1 cellular context compared by ENCODE assay signal in the genomic region with DNA sequence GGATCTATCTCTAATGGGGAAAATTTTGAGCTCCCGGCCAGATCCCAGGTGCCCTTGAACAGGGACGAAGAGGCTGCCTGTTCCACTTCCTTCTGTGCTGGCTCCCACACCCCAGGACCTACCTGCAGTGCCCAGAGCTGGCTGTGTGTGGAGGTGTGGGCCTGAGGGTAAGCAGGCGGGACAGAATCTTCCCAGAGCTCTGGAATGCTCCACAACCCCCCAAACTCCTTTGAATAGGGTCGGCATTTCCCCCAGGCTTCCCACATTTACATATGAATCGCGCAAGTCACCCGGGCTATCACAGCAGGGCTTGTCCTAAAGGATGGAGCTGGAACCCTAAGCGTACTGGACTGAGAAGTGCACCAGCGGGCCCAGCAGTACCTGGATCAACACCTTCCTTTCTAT.
TF ChIP-seq lines count a peak whose summit lies in the region.

No MANE protein-coding gene starts in this region.

TF ChIP-seq in HEK293, 187 proteins besides CTCF, POLR2A, EP300 and RAD21 (continued from another document):
- no peak for TF ChIP-seq ZBTB26 (tag by site-specific recombination; optimal IDR thresholded peaks at IDR 0.05)
- 0 out of 2 replicates have a peak, but pooled peaks have one; percentile 49 for TF ChIP-seq ZNF660 (tag by site-specific recombination; IDR thresholded peaks at IDR 0.05)
- peak; percentile 28; the same call in 1 of the 2 replicates for TF ChIP-seq ZBTB6 (tag by site-specific recombination; IDR thresholded peaks at IDR 0.05)
- TF ChIP-seq REST (tag by site-specific recombination; IDR thresholded peaks at IDR 0.05): no peak
- no peak; the same call in 1 of the 2 replicates for TF ChIP-seq MZF1 (tag by site-specific recombination; IDR thresholded peaks at IDR 0.05; ENCODE audit: borderline replicate concordance)
- TF ChIP-seq ZNF19 (tag by site-specific recombination; IDR thresholded peaks at IDR 0.05; ENCODE audit: low read depth): no peak
- TF ChIP-seq ZNF600 (tag by site-specific recombination; IDR thresholded peaks at IDR 0.05): peak; percentile 78; the same call in 1 of the 2 replicates
- peak; percentile 91 for TF ChIP-seq ZFP69B (tag by site-specific recombination; IDR thresholded peaks at IDR 0.05)
- no peak for TF ChIP-seq ZNF530 (tag by site-specific recombination; IDR thresholded peaks at IDR 0.05; ENCODE audit: low read depth)
- no peak for TF ChIP-seq ZNF274 (IDR thresholded peaks at IDR 0.05; ENCODE audit: low read length)
- TF ChIP-seq ZNF274 (tag by site-specific recombination; IDR thresholded peaks at IDR 0.05; ENCODE audit: borderline replicate concordance): no peak
- TF ChIP-seq ZBTB20 (tag by site-specific recombination; IDR thresholded peaks at IDR 0.05): peak; percentile 46
- TF ChIP-seq ZFHX2 (tag by site-specific recombination; conservative IDR thresholded peaks at IDR 0.05): no peak
- no peak for TF ChIP-seq ZNF585B (tag by site-specific recombination; IDR thresholded peaks at IDR 0.05)
- TF ChIP-seq MYNN (tag by site-specific recombination; IDR thresholded peaks at IDR 0.05; ENCODE audit: borderline replicate concordance): no peak
- TF ChIP-seq ZFP3 (tag by site-specific recombination; IDR thresholded peaks at IDR 0.05; ENCODE audit: low read depth): no peak
- peak; percentile 9; the same call in 1 of the 2 replicates for TF ChIP-seq ZNF341 (tag by site-specific recombination; IDR thresholded peaks at IDR 0.05; ENCODE audit: low read depth)
- no peak for TF ChIP-seq ZNF302 (tag by site-specific recombination; IDR thresholded peaks at IDR 0.05; ENCODE audit: low read depth)
- TF ChIP-seq ZNF324 (tag by site-specific recombination; IDR thresholded peaks at IDR 0.05): 0 out of 2 replicates have a peak, but pooled peaks have one; percentile 12
- peak; percentile 93 for TF ChIP-seq ZNF692 (tag by site-specific recombination; IDR thresholded peaks at IDR 0.05)
- TF ChIP-seq PRDM6 (tag by site-specific recombination; IDR thresholded peaks at IDR 0.05): no peak
- TF ChIP-seq SCRT2 (tag by site-specific recombination; IDR thresholded peaks at IDR 0.05): 0 out of 2 replicates have a peak, but pooled peaks have one; percentile 68
- TF ChIP-seq ZNF335 (tag by site-specific recombination; conservative IDR thresholded peaks at IDR 0.05): peak; percentile 71
